In genomic region chr2:190723397-190724090, GRCh38 we compare ENCODE assay signal across 20 cellular contexts.
DNase-seq lines count a peak whose midpoint lies in the region; ATAC-seq, FAIRE-seq and TF ChIP-seq lines count a peak whose summit lies in the region.
"Had no signal": no experiment of that assay in that cellular context is flagged by ENCODE, and none has a peak within 500 bp of the region (broad histone marks: within the 10 kb centered on the region; RNA-seq: fewer than 3 reads in every experiment).

No MANE protein-coding gene starts in this region.

- 0 out of 2 replicates have a peak overlapping the region, but pooled peaks have one; percentile 8 for H3K9ac ChIP-seq in GM12878 (ENCODE audit: control insufficient read depth, insufficient read depth, low read length)

- no peaks in the 10 kb centered on the region for H4K20me1 ChIP-seq in GM12878 (ENCODE audit: control insufficient read depth, insufficient read depth)

- no peak for TF ChIP-seq CTCF in GM12878 (IDR thresholded peaks at IDR 0.05 in 2 of 3, conservative IDR thresholded peaks at IDR 0.05 in 1 of 3; ENCODE audit: control insufficient read depth in 2 of 3, extremely low read depth in 1 of 3, insufficient read depth in 1 of 3, low read depth in 3 of 3, low read length in 3 of 3)
- TF ChIP-seq CTCF in right atrium auricular region (IDR thresholded peaks at IDR 0.05), result no peak

- peak overlapping the region; percentile 99 for H3K27ac Mint-ChIP-seq in stimulated activated naive CD8-positive, alpha-beta T cell treated with anti-CD3 and anti-CD28 coated beads, Interleukin-15, Interleukin-2, amounts not matched to agents 100 ng/mL and 50 ng/mL, for 24 hours

- no TSS peak for BruUV-seq in GM12878 (replicated peaks; lab: Mats Ljungman, UMichigan)

- DNase-seq in stimulated activated naive CD8-positive, alpha-beta T cell treated with anti-CD3 and anti-CD28 coated beads, Interleukin-15, Interleukin-2, amounts not matched to agents 100 U/mL and 50 U/mL, for 24 hours, result no peak
- DNase-seq in GM12878 (ENCODE audit: low read depth, low spot score), result no peak
- no peak for DNase-seq in right atrium auricular region (ENCODE audit: low spot score)
- DNase-seq in aorta, result no peak
- DNase-seq in COR-L47 (lab: John Stamatoyannopoulos, UW), result no peak
- no peak for DNase-seq in SK-N-DZ (ENCODE audit: low spot score)
- DNase-seq in activated CD4-positive, CD25-positive, alpha-beta regulatory T cell treated with anti-CD3 and anti-CD28 coated beads, Interleukin-2, amount 50 U/mL, for 72 hours, result no peak
- DNase-seq: activated CD8-positive, alpha-beta memory T cell treated with anti-CD3 and anti-CD28 coated beads, Interleukin-2, amount 50 U/mL, for 4 hours; amniotic stem cell; BE2C; GOT3; hippocampal formation; kidney glomerular epithelial cell; MV-4-11; NCI-H2029; NCI-H510A treated with DMSO at 0.1 percent for 48 hours; upper lobe of left lung had no signal

- CTCF ChIA-PET in GM12878 (lab: Yijun Ruan, JAX), result interaction anchor here (0.6 kb wide), 1 partner anchor 16 kb away, joined by 3 read pairs; no protein-coding TSS in a partner anchor

- H3K4me3 ChIP-seq in GM12878 (no peak overlapping the region), right atrium auricular region (no peak overlapping the region), aorta (ENCODE audit: low read length in 2 of 2) (no peak overlapping the region)
- H3K4me3 ChIP-seq: coronary artery, upper lobe of left lung had no signal

- H3K4me1 Mint-ChIP-seq in stimulated activated naive CD8-positive, alpha-beta T cell treated with anti-CD3 and anti-CD28 coated beads, Interleukin-15, Interleukin-2, amounts not matched to agents 100 ng/mL and 50 ng/mL, for 24 hours (ENCODE audit: low read depth), result peaks cover 74% of the 10 kb centered on the region

- H3K9me3 ChIP-seq in GM12878 (replicated peaks; ENCODE audit: control insufficient read depth, insufficient read depth, low read length) (no peaks in the 10 kb centered on the region), right atrium auricular region (no peaks in the 10 kb centered on the region), aorta (ENCODE audit: control insufficient read depth, low read length) (no peaks in the 10 kb centered on the region)
- H3K9me3 ChIP-seq: BE2C, upper lobe of left lung had no signal

- peak overlapping the region; percentile 82; the same call in 1 of the 2 replicates for H3K4me2 ChIP-seq in GM12878 (ENCODE audit: control insufficient read depth, insufficient read depth)

- in situ Hi-C loops in GM12878 (cut with MboI), result no loop called here

- TF ChIP-seq POLR2A in GM12878 (IDR thresholded peaks at IDR 0.05; ENCODE audit: low read depth, low read length), result no peak

- H3K36me3 ChIP-seq in GM12878 (ENCODE audit: control insufficient read depth in 2 of 2, insufficient read depth in 2 of 2, low read length in 1 of 2) (no peaks in the 10 kb centered on the region), right atrium auricular region (no peaks in the 10 kb centered on the region), aorta (ENCODE audit: control insufficient read depth in 1 of 2, insufficient read depth in 2 of 2, low read length in 1 of 2) (no peaks in the 10 kb centered on the region)
- H3K36me3 ChIP-seq: BE2C, upper lobe of left lung had no signal

- RAD21 ChIA-PET in GM12878 (lab: Charles Lee; ENCODE audit: unreplicated experiment), result interaction anchor here (1.1 to 1.8 kb wide), 2 partner anchors 19 to 40 kb away, joined by 3 to 5 read pairs; no protein-coding TSS in a partner anchor

- H3K27me3 Mint-ChIP-seq in stimulated activated naive CD8-positive, alpha-beta T cell treated with anti-CD3 and anti-CD28 coated beads, Interleukin-15, Interleukin-2, amounts not matched to agents 100 ng/mL and 50 ng/mL, for 24 hours, result no peaks in the 10 kb centered on the region

- intact Hi-C loops in GM12878 (cut with micrococcal nuclease; ENCODE audit: unreplicated experiment), result loop anchor here (5.0 to 10.0 kb wide), 2 partner anchors 159 to 401 kb away; partner anchors contain the start of gene GLS
- intact Hi-C loops in aorta (cut with DNase I), result no loop called here

- peaks cover 2% of the 10 kb centered on the region for H3K9me3 Mint-ChIP-seq in stimulated activated naive CD8-positive, alpha-beta T cell treated with anti-CD3 and anti-CD28 coated beads, Interleukin-15, Interleukin-2, amounts not matched to agents 100 ng/mL and 50 ng/mL, for 24 hours

- ATAC-seq in stimulated activated naive CD8-positive, alpha-beta T cell treated with anti-CD3 and anti-CD28 coated beads, Interleukin-15, Interleukin-2, amounts not matched to agents 100 U/mL and 50 U/mL, for 24 hours, result no peak
- ATAC-seq in GM12878 (no peak), aorta (ENCODE audit: low FRiP score) (peak; percentile 34)

- H3K27me3 ChIP-seq in GM12878 (replicated peaks in 1 of 2; ENCODE audit: control insufficient read depth in 2 of 2, insufficient read depth in 2 of 2, low read length in 1 of 2) (no peaks in the 10 kb centered on the region), right atrium auricular region (no peaks in the 10 kb centered on the region), aorta (ENCODE audit: control insufficient read depth in 1 of 2, insufficient read depth in 2 of 2, low read length in 1 of 2) (no peaks in the 10 kb centered on the region)
- H3K27me3 ChIP-seq: BE2C, upper lobe of left lung had no signal

- peak overlapping the region; percentile 82 for H3K27ac ChIP-seq in GM12878 (ENCODE audit: control insufficient read depth, insufficient read depth)
- H3K27ac ChIP-seq in right atrium auricular region, result peak overlapping the region; percentile 18 to 23
- no peak overlapping the region for H3K27ac ChIP-seq in aorta (ENCODE audit: low read depth in 1 of 2, low read length in 2 of 2)
- H3K27ac ChIP-seq: coronary artery, HL-60, upper lobe of left lung had no signal

- 97% methylated on average over 7 of the region's 7 CpGs for WGBS in GM12878 (ENCODE audit: insufficient coverage, insufficient replicate concordance, low lambda C conversion rate, missing lambda C conversion rate)
- 31 to 37% methylated on average over 7 of the region's 7 CpGs for WGBS in aorta, 2 donors

- H3K36me3 Mint-ChIP-seq in stimulated activated naive CD8-positive, alpha-beta T cell treated with anti-CD3 and anti-CD28 coated beads, Interleukin-15, Interleukin-2, amounts not matched to agents 100 ng/mL and 50 ng/mL, for 24 hours (ENCODE audit: low read depth), result no peaks in the 10 kb centered on the region

- TF ChIP-seq EP300 in GM12878 (IDR thresholded peaks at IDR 0.05; ENCODE audit: borderline replicate concordance in 1 of 2, control insufficient read depth in 1 of 2, low read depth in 2 of 2, low read length in 2 of 2), result no peak

- SMC1A ChIA-PET in GM12878 (lab: Charles Lee; ENCODE audit: uncharacterized antibody, unreplicated experiment), result interaction anchor here (2.4 kb wide), 1 partner anchor 30 kb away, joined by 10 read pairs; no protein-coding TSS in a partner anchor

- TF ChIP-seq RAD21 in GM12878 (IDR thresholded peaks at IDR 0.05; ENCODE audit: insufficient read depth, low read depth, low read length), result no peak

- no peak for FAIRE-seq in GM12878 (lab: Jason Lieb, UNC)

- H3K79me2 ChIP-seq in GM12878 (ENCODE audit: control insufficient read depth, insufficient read depth, low read length), result no peaks in the 10 kb centered on the region

- no peak overlapping the region for H2AFZ ChIP-seq in GM12878 (ENCODE audit: control insufficient read depth, low read depth, low read length)

- H3K4me1 ChIP-seq in GM12878 (ENCODE audit: control insufficient read depth, insufficient read depth, low read length) (peaks cover 38% of the 10 kb centered on the region), right atrium auricular region (peaks cover 0 to 45% of the 10 kb centered on the region in 2 donors), aorta (ENCODE audit: control insufficient read depth in 1 of 2, insufficient read depth in 2 of 2, low read length in 2 of 2) (peaks cover 0 to 2% of the 10 kb centered on the region in 2 donors)

- POLR2A ChIA-PET in GM12878 (lab: Charles Lee), result no interaction called here

- peak overlapping the region; percentile 67 for H3K4me3 Mint-ChIP-seq in stimulated activated naive CD8-positive, alpha-beta T cell treated with anti-CD3 and anti-CD28 coated beads, Interleukin-15, Interleukin-2, amounts not matched to agents 100 ng/mL and 50 ng/mL, for 24 hours

TF ChIP-seq in GM12878, 131 proteins besides CTCF, POLR2A, EP300 and RAD21 (continues in another document):
- TF ChIP-seq MYC (IDR thresholded peaks at IDR 0.05; ENCODE audit: insufficient read depth, insufficient read length, insufficient replicate concordance, low read length, severe bottlenecking), result no peak
- TF ChIP-seq NKRF (conservative IDR thresholded peaks at IDR 0.05), result no peak
- TF ChIP-seq SREBF1 (IDR thresholded peaks at IDR 0.05; ENCODE audit: low read length), result no peak
- no peak for TF ChIP-seq TCF3 (IDR thresholded peaks at IDR 0.05; ENCODE audit: borderline replicate concordance, insufficient read depth, low read depth, low read length)

Comparison
In these comparisons a context has a peak if more than half of its experiments do, and no peak if none do; other contexts are left out.
1. H3K27ac ChIP-seq: peak in GM12878 (single experiment) and right atrium auricular region (2 of 2); none in aorta (0 of 2).